ENCODE assay signal across 17 cellular contexts in the genomic region with DNA sequence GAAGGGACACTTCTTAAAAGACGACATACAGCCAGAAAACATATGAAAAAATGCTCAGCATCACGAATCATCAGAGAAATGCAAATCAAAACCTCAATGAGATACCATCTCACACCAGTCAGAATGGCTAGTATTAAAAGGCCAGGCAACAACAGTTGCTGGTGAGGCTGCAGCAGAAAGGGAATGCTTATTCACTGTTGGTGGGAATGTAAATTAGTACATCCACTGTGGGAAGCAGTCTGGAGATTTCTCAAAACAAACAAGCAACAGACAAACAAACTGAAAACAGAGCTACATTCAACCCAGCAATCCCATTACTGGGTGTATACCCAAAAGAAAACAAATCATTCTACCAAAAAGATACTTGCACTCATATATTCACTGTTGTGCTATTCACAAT.
"Had no signal": no experiment of that assay in that cellular context is flagged by ENCODE, and none has a peak within 500 bp of the region (broad histone marks: within the 10 kb centered on the region; RNA-seq: fewer than 3 reads in every experiment).

No MANE protein-coding gene starts in this region.

- H3K4me1 ChIP-seq: esophagus squamous epithelium, heart left ventricle, right atrium auricular region, sigmoid colon had no signal

- H3K4me3 ChIP-seq: esophagus squamous epithelium, heart left ventricle, ovary, right atrium auricular region, sigmoid colon had no signal

- DNase-seq: effector memory CD8-positive, alpha-beta T cell; esophagus squamous epithelium; heart left ventricle; hippocampal formation; kidney glomerular epithelial cell; mesendoderm; naive thymus-derived CD8-positive, alpha-beta T cell; ovary; sigmoid colon; small intestine; stimulated activated CD4-positive, alpha-beta T cell treated with anti-CD3 and anti-CD28 coated beads, Interleukin-12 subunit alpha, Interleukin-12 subunit beta, amount 100 ng/mL, for 4 hours; stimulated activated CD4-positive, alpha-beta T cell treated with anti-CD3 and anti-CD28 coated beads, Interleukin-2, amount 100 ng/mL, for 48 hours; stimulated activated naive CD4-positive, alpha-beta T cell treated with Interleukin-2 at 50 U/mL for 16 hours; trophoblast cell had no signal

- H3K36me3 ChIP-seq: esophagus squamous epithelium, heart left ventricle, neutrophil, ovary, right atrium auricular region, sigmoid colon had no signal

- H3K27ac ChIP-seq: epithelial cell of prostate, esophagus squamous epithelium, heart left ventricle, neutrophil, ovary, right atrium auricular region, sigmoid colon had no signal

- H3K27me3 ChIP-seq: esophagus squamous epithelium, neutrophil, ovary, right atrium auricular region, sigmoid colon had no signal

- H3K9me3 ChIP-seq: esophagus squamous epithelium, neutrophil, right atrium auricular region, sigmoid colon had no signal
